Comparison of ENCODE assay signal across 9 cellular contexts in genomic region chr6:137824502-137824879, GRCh38. TPM values are rescaled to one million over a fixed set of nuclear protein-coding genes. Genes with fewer than 3 reads are reported as not detected.
DNase-seq lines count a peak whose midpoint lies in the region; ATAC-seq, FAIRE-seq and TF ChIP-seq lines count a peak whose summit lies in the region.
"Had no signal": no experiment of that assay in that cellular context is flagged by ENCODE, and none has a peak within 500 bp of the region (broad histone marks: within the 10 kb centered on the region; RNA-seq: fewer than 3 reads in every experiment).

No MANE protein-coding gene starts in this region.

- H2BK5ac ChIP-seq in trophoblast cell (ENCODE audit: low read depth, low read length, poor library complexity) = no peak overlapping the region

- DNase-seq in cardiac muscle cell (ENCODE audit: low read depth in 1 of 2, low spot score in 1 of 2) = no peak
- no peak for DNase-seq in left ventricle myocardium superior
- no peak for DNase-seq in K562 (ENCODE audit: extremely low read depth in 1 of 4, low spot score in 3 of 4)
- DNase-seq in upper lobe of left lung = no peak
- no peak for DNase-seq in tibial nerve (ENCODE audit: low spot score in 2 of 2)
- no peak for DNase-seq in trophoblast cell
- no peak for DNase-seq in KBM-7
- DNase-seq: GDM1 had no signal

- no peak overlapping the region for H4K12ac ChIP-seq in trophoblast cell (ENCODE audit: low read depth, low read length)

- no peaks in the 10 kb centered on the region for H3K27me3 ChIP-seq in cardiac muscle cell
- H3K27me3 ChIP-seq in K562 (ENCODE audit: control insufficient read depth in 2 of 2, insufficient read depth in 2 of 2, low read length in 2 of 2) = no peaks in the 10 kb centered on the region
- H3K27me3 ChIP-seq in muscle layer of duodenum (ENCODE audit: low read depth, low read length) = no peaks in the 10 kb centered on the region
- no peaks in the 10 kb centered on the region for H3K27me3 ChIP-seq in upper lobe of left lung
- no peaks in the 10 kb centered on the region for H3K27me3 ChIP-seq in tibial nerve
- H3K27me3 ChIP-seq in trophoblast cell (ENCODE audit: insufficient read depth, low read length) = no peaks in the 10 kb centered on the region

- peak overlapping the region; percentile 54 for H3K4me2 ChIP-seq in K562 (ENCODE audit: insufficient read depth, low read length)
- no peak overlapping the region for H3K4me2 ChIP-seq in trophoblast cell (ENCODE audit: low read length)

- no peaks in the 10 kb centered on the region for H3K36me3 ChIP-seq in cardiac muscle cell
- H3K36me3 ChIP-seq in K562 (ENCODE audit: control insufficient read depth, insufficient read depth, low read length) = no peaks in the 10 kb centered on the region
- H3K36me3 ChIP-seq in muscle layer of duodenum (ENCODE audit: control insufficient read depth in 1 of 2, insufficient read depth in 2 of 2, low read length in 2 of 2) = no peaks in the 10 kb centered on the region
- H3K36me3 ChIP-seq in upper lobe of left lung = no peaks in the 10 kb centered on the region
- no peaks in the 10 kb centered on the region for H3K36me3 ChIP-seq in tibial nerve
- H3K36me3 ChIP-seq in trophoblast cell (ENCODE audit: control insufficient read depth in 1 of 2, insufficient read depth in 2 of 2, low read length in 2 of 2) = no peaks in the 10 kb centered on the region

- no peak for FAIRE-seq in K562 (lab: Jason Lieb, UNC)

- H3K9me3 ChIP-seq in cardiac muscle cell (ENCODE audit: low read depth) = no peaks in the 10 kb centered on the region
- no peaks in the 10 kb centered on the region for H3K9me3 ChIP-seq in K562 (replicated peaks; ENCODE audit: control insufficient read depth, insufficient read depth, low read depth, low read length)
- peaks cover 0 to 2% of the 10 kb centered on the region in 2 donors for H3K9me3 ChIP-seq in muscle layer of duodenum (ENCODE audit: control insufficient read depth in 1 of 2, low read length in 2 of 2)
- no peaks in the 10 kb centered on the region for H3K9me3 ChIP-seq in upper lobe of left lung
- no peaks in the 10 kb centered on the region for H3K9me3 ChIP-seq in tibial nerve
- no peaks in the 10 kb centered on the region for H3K9me3 ChIP-seq in trophoblast cell (ENCODE audit: insufficient read depth, low read depth, low read length)

- peak overlapping the region; percentile 46 for H3K27ac ChIP-seq in cardiac muscle cell
- H3K27ac ChIP-seq in K562 (ENCODE audit: extremely low read depth, low read depth, low read length) = no peak overlapping the region; the same call in 2 of the 3 replicates
- H3K27ac ChIP-seq in muscle layer of duodenum (ENCODE audit: low read length) = peak overlapping the region; percentile 70
- peak overlapping the region in 3 of 4 donors; percentile 9 to 60 (median 40) for H3K27ac ChIP-seq in upper lobe of left lung
- H3K27ac ChIP-seq in tibial nerve = peak overlapping the region in 1 of 4 donors; percentile 50
- no peak overlapping the region for H3K27ac ChIP-seq in trophoblast cell (ENCODE audit: low read depth, low read length)

- H3K79me2 ChIP-seq in K562 (ENCODE audit: control insufficient read depth, insufficient read depth, low read length) = no peaks in the 10 kb centered on the region
- H3K79me2 ChIP-seq in trophoblast cell (ENCODE audit: control insufficient read depth, insufficient read depth, low read length, poor library complexity) = peaks cover 2% of the 10 kb centered on the region

- H3K4me1 ChIP-seq in cardiac muscle cell (ENCODE audit: low read depth) (peaks cover 25% of the 10 kb centered on the region), K562 (replicated peaks in 1 of 2; ENCODE audit: control insufficient read depth in 2 of 2, insufficient read depth in 2 of 2, low read length in 2 of 2) (peaks cover 5 to 27% of the 10 kb centered on the region in 2 experiments; a peak in 4 of 5 replicates), muscle layer of duodenum (ENCODE audit: control insufficient read depth in 1 of 2, insufficient read depth in 2 of 2, low read length in 2 of 2) (peaks cover 0 to 37% of the 10 kb centered on the region in 2 donors), upper lobe of left lung (peaks cover 0 to 25% (median 11%) of the 10 kb centered on the region in 4 donors), tibial nerve (peaks cover 0 to 26% (median 0%) of the 10 kb centered on the region in 4 donors), trophoblast cell (ENCODE audit: control insufficient read depth in 1 of 2, insufficient read depth in 2 of 2, low read length in 2 of 2) (peaks cover 0 to 5% of the 10 kb centered on the region in 2 experiments)

- no peak overlapping the region for H4K8ac ChIP-seq in trophoblast cell (ENCODE audit: low read depth, low read length)

- no peak for TF ChIP-seq POLR2A in K562 (conservative IDR thresholded peaks at IDR 0.05)
- TF ChIP-seq POLR2A in upper lobe of left lung (IDR thresholded peaks at IDR 0.05) = no peak
- TF ChIP-seq POLR2A in tibial nerve (IDR thresholded peaks at IDR 0.05) = no peak

- intact Hi-C loops in left ventricle myocardium superior (cut with micrococcal nuclease) = no loop called here
- intact Hi-C loops in K562 (cut with micrococcal nuclease) = no loop called here

- no peaks in the 10 kb centered on the region for H3K9me1 ChIP-seq in K562 (ENCODE audit: control insufficient read depth, insufficient read depth, low read length)

- H3K4me3 ChIP-seq in cardiac muscle cell (no peak overlapping the region), K562 (no peak overlapping the region), muscle layer of duodenum (ENCODE audit: low read depth in 1 of 2, low read length in 2 of 2) (peak overlapping the region in 1 of 2 donors; percentile 4), upper lobe of left lung (no peak overlapping the region), tibial nerve (no peak overlapping the region), trophoblast cell (ENCODE audit: low read depth, low read length) (no peak overlapping the region)

- POLR2A ChIA-PET in K562 (lab: Yijun Ruan, JAX) = interaction anchor here (0.7 to 1.4 kb wide), 3 partner anchors 9 to 37 kb away, joined by 3 to 5 read pairs (median 3); no protein-coding TSS in a partner anchor

- TF ChIP-seq RAD21 in K562 (CRISPR knock-in tag; conservative IDR thresholded peaks at IDR 0.05 in 1 of 2, IDR thresholded peaks at IDR 0.05 in 1 of 2) = no peak

- H2AK5ac ChIP-seq in trophoblast cell (ENCODE audit: low read length) = no peak overlapping the region

- H3K9ac ChIP-seq in K562 (ENCODE audit: insufficient read depth in 1 of 2, low read depth in 2 of 2, low read length in 2 of 2) = no peak overlapping the region
- no peak overlapping the region for H3K9ac ChIP-seq in trophoblast cell (ENCODE audit: low read length)

- H2AFZ ChIP-seq in K562 (ENCODE audit: low read depth, low read length) (peak overlapping the region; percentile 84), trophoblast cell (ENCODE audit: insufficient read depth, low read length, poor library complexity) (no peak overlapping the region)

- 18% methylated on average over 2 of the region's 2 CpGs for WGBS in K562 (ENCODE audit: insufficient coverage, low coverage, missing lambda C conversion rate)
- WGBS in upper lobe of left lung, 2 donors = 25 to 45% methylated on average over 2 of the region's 2 CpGs
- WGBS in tibial nerve, 2 donors = 46 to 58% methylated on average over 2 of the region's 2 CpGs
- no CpG with 5 or more reads among the region's 2 CpGs for WGBS in trophoblast cell (ENCODE audit: extremely low coverage, insufficient coverage, insufficient read length)

- H3K14ac ChIP-seq in trophoblast cell (ENCODE audit: low read length) = no peak overlapping the region

- H2BK12ac ChIP-seq in trophoblast cell (ENCODE audit: low read length) = no peak overlapping the region

- H3K23ac ChIP-seq in trophoblast cell (ENCODE audit: low read length) = no peak overlapping the region

- CTCF ChIA-PET in K562 (lab: Yijun Ruan, JAX; ENCODE audit: low intra/inter-chr PET ratio) = no interaction called here

- no peak overlapping the region for H3K4ac ChIP-seq in trophoblast cell (ENCODE audit: low read depth, low read length)

- no peak for ATAC-seq in left ventricle myocardium superior
- ATAC-seq in K562 = peak; percentile 5; the same call in 1 of the 3 replicates
- no peak for ATAC-seq in upper lobe of left lung (ENCODE audit: low FRiP score in 2 of 2)

- no peak overlapping the region for H2BK120ac ChIP-seq in trophoblast cell (ENCODE audit: insufficient read depth, low read length, poor library complexity)

- TF ChIP-seq CTCF in cardiac muscle cell (IDR thresholded peaks at IDR 0.05; ENCODE audit: low read depth, low read length) (no peak), K562 (IDR thresholded peaks at IDR 0.05 in 2 of 3, conservative IDR thresholded peaks at IDR 0.05 in 1 of 3; ENCODE audit: insufficient read depth in 2 of 3, low read depth in 1 of 3, low read length in 3 of 3) (no peak), upper lobe of left lung (IDR thresholded peaks at IDR 0.05) (no peak), tibial nerve (IDR thresholded peaks at IDR 0.05) (no peak)

- H3K18ac ChIP-seq in trophoblast cell (ENCODE audit: low read length) = no peak overlapping the region

- BruUV-seq in K562 (replicated peaks; lab: Mats Ljungman, UMichigan) = no TSS peak

- no peak overlapping the region for H4K91ac ChIP-seq in trophoblast cell (ENCODE audit: low read depth, low read length)

- in situ Hi-C loops in K562 (cut with MboI) = no loop called here
- in situ Hi-C loops in KBM-7 (cut with MboI; ENCODE audit: low pct_unique_long_range_greater_than_20kb, low sequenced_read_pairs) = no loop called here

- TF ChIP-seq EP300 in K562 (IDR thresholded peaks at IDR 0.05; ENCODE audit: low read length) (no peak), upper lobe of left lung (IDR thresholded peaks at IDR 0.05) (no peak), tibial nerve (IDR thresholded peaks at IDR 0.05) (no peak)

- peaks cover 7% of the 10 kb centered on the region for H3K79me1 ChIP-seq in trophoblast cell (ENCODE audit: low read length)

- no peaks in the 10 kb centered on the region for H4K20me1 ChIP-seq in K562 (replicated peaks; ENCODE audit: control insufficient read depth, insufficient read depth, low read length)

RNA-seq across cellular contexts. Expression of gene TNFAIP3, which starts 42.6 kb away (rescaled TPM):
- 7.9 and 12.2 TPM in 2 replicates for total RNA-seq in cardiac muscle cell
- 7.9 and 11.5 TPM in 2 replicates for polyA plus RNA-seq in cardiac muscle cell
- total RNA-seq in left ventricle myocardium superior = 9.9 TPM
- total RNA-seq in K562 (2011; cell fraction: chromatin; rRNA removed; ENCODE audit: low replicate concordance) = 14.3 and 18.6 TPM in 2 replicates
- total RNA-seq in K562 (2011; cell fraction: nucleolus; rRNA removed) = 8.0 and 9.1 TPM in 2 replicates
- total RNA-seq in K562 (2011; cell fraction: nucleoplasm; rRNA removed) = 10.2 and 11.3 TPM in 2 replicates
- 5.9 and 6.2 TPM in 2 replicates for total RNA-seq in K562 (2014; rRNA removed)
- total RNA-seq in K562 (2014; rRNA removed; fragmentation: Illumina TruSeq; extraction: Trizol) = 6.5 and 6.9 TPM in 2 replicates
- total RNA-seq in K562 (2015; rRNA removed; fragmentation: Illumina TruSeq; extraction: Trizol) = 4.6 TPM in 2 replicates
- 12.5 and 17.0 TPM in 2 replicates for total RNA-seq in K562 (2021)
- 6.4 and 11.8 TPM in 2 replicates for polyA plus RNA-seq in K562 (2011; rRNA removed)
- polyA plus RNA-seq in K562 (2011; cell fraction: cytosol; rRNA removed) = 2.5 and 5.0 TPM in 2 replicates
- 21.1 and 33.6 TPM in 2 replicates for polyA plus RNA-seq in K562 (2011; cell fraction: nucleus; rRNA removed)
- 5.7 and 26.6 TPM in 2 replicates for polyA plus RNA-seq in K562 (2012)
- polyA plus RNA-seq in K562 (2014; fragmentation: Illumina TruSeq; extraction: Trizol) = 9.8 and 11.5 TPM in 2 replicates
- 1 to 10 TPM in 1 of 2 experiments, under 1 TPM in 1; 0.79 to 1.3 TPM for polyA plus RNA-seq in K562 (2014; fragmentation: Nextera tagmentation; extraction: Ambion mirVana)
- polyA plus RNA-seq in K562 (2014; rRNA removed) = 9.2 and 9.5 TPM in 2 replicates
- polyA minus RNA-seq in K562 (2011; rRNA and poly(A)+ RNA removed) = 5.4 and 11.3 TPM in 2 replicates
- 2.9 and 4.6 TPM in 2 replicates for polyA minus RNA-seq in K562 (2011; cell fraction: cytosol; rRNA and poly(A)+ RNA removed)
- 6.7 and 20.5 TPM in 2 replicates for polyA minus RNA-seq in K562 (2011; cell fraction: nucleus; rRNA and poly(A)+ RNA removed)
- 10 to 100 TPM; 35.3 to 76.4 (median 52.2) TPM for total RNA-seq in upper lobe of left lung
- total RNA-seq in tibial nerve = 10 to 100 TPM; 21.6 to 48.4 (median 32.8) TPM
- polyA plus RNA-seq in trophoblast cell (2013) = 59.7 and 64.7 TPM in 2 replicates

Comparison
In these comparisons a context has a peak if more than half of its experiments do, and no peak if none do; other contexts are left out.
1. H3K27ac ChIP-seq: peak in cardiac muscle cell (single experiment), muscle layer of duodenum (single experiment) and upper lobe of left lung (3 of 4); none in K562 (single experiment) and trophoblast cell (single experiment).